ENCODE assay signal across 1 cellular context in genomic region chr5:62017092-62017491, GRCh38.
TF ChIP-seq lines count a peak whose summit lies in the region.

No MANE protein-coding gene starts in this region.

TF ChIP-seq in SK-N-SH treated with all-trans-retinoic acid at 6 μM for 48 hours, 23 proteins besides CTCF, POLR2A, EP300 and RAD21 (continued from another document):
- TF ChIP-seq CREB5 (CRISPR knock-in tag; IDR thresholded peaks at IDR 0.05; ENCODE audit: low read depth), result no peak
TF ChIP-seq in SK-N-SH treated with all-trans-retinoic acid at 6 μM for 48 hours: peak in this region for 1.
